22 cellular contexts compared by ENCODE assay signal in genomic region chr2:233847248-233847898, GRCh38. TPM values are rescaled to one million over a fixed set of nuclear protein-coding genes. Genes with fewer than 3 reads are reported as not detected.
DNase-seq lines count a peak whose midpoint lies in the region; ATAC-seq and TF ChIP-seq lines count a peak whose summit lies in the region.
"Had no signal": no experiment of that assay in that cellular context is flagged by ENCODE, and none has a peak within 500 bp of the region (broad histone marks: within the 10 kb centered on the region; RNA-seq: fewer than 3 reads in every experiment).

No MANE protein-coding gene starts in this region.

- H3K4me1 Mint-ChIP-seq in activated CD4-positive, alpha-beta T cell treated with anti-CD3 and anti-CD28 coated beads, Interleukin-2, amount 10 ng/mL, durations not matched to agents 7 days and 5 days = peaks cover 55% of the 10 kb centered on the region
- H3K4me1 Mint-ChIP-seq in activated CD4-positive, alpha-beta T cell treated with anti-CD3 and anti-CD28 coated beads for 36 hours = peaks cover 5% of the 10 kb centered on the region

- ATAC-seq in activated CD4-positive, alpha-beta T cell treated with anti-CD3 and anti-CD28 coated beads for 36 hours = no peak
- no peak for ATAC-seq in Panc1
- ATAC-seq in HG03469 (IDR thresholded peaks at IDR 0.05; ENCODE audit: unreplicated experiment) = no peak
- ATAC-seq in lower lobe of right lung = no peak

- WGBS in sigmoid colon, 2 donors = 98% methylated on average over 13 of the region's 13 CpGs

- H3K4me3 ChIP-seq in Panc1 (ENCODE audit: low read depth in 2 of 2, low read length in 2 of 2) = no peak overlapping the region
- H3K4me3 ChIP-seq in sigmoid colon = no peak overlapping the region
- H3K4me3 ChIP-seq in lower lobe of right lung = no peak overlapping the region

- BruUV-seq in Panc1 (replicated peaks; lab: Mats Ljungman, UMichigan) = no TSS peak

- no peaks in the 10 kb centered on the region for H3K27me3 ChIP-seq in Panc1 (ENCODE audit: control insufficient read depth, insufficient read depth, low read length)
- H3K27me3 ChIP-seq in sigmoid colon = peaks cover 0 to 12% (median 0%) of the 10 kb centered on the region in 3 donors
- H3K27me3 ChIP-seq in lower lobe of right lung (ENCODE audit: low read depth) = no peaks in the 10 kb centered on the region

- no peak overlapping the region for H3K4me3 Mint-ChIP-seq in activated CD4-positive, alpha-beta T cell treated with anti-CD3 and anti-CD28 coated beads, Interleukin-2, amount 10 ng/mL, durations not matched to agents 7 days and 5 days
- no peak overlapping the region for H3K4me3 Mint-ChIP-seq in activated CD4-positive, alpha-beta T cell treated with anti-CD3 and anti-CD28 coated beads for 36 hours
- H3K4me3 Mint-ChIP-seq: B cell had no signal

- in situ Hi-C loops in Panc1 (cut with HindIII; ENCODE audit: low pct_unique_long_range_greater_than_20kb, low sequenced_read_pairs) = no loop called here

- peaks cover 88% of the 10 kb centered on the region for H3K36me3 Mint-ChIP-seq in activated CD4-positive, alpha-beta T cell treated with anti-CD3 and anti-CD28 coated beads, Interleukin-2, amount 10 ng/mL, durations not matched to agents 7 days and 5 days (ENCODE audit: low read depth)
- peaks cover 94% of the 10 kb centered on the region for H3K36me3 Mint-ChIP-seq in activated CD4-positive, alpha-beta T cell treated with anti-CD3 and anti-CD28 coated beads for 36 hours (ENCODE audit: low read depth)
- H3K36me3 Mint-ChIP-seq: CD4-positive, CD25-positive, alpha-beta regulatory T cell had no signal

- peak overlapping the region; percentile 9 for H3K27ac Mint-ChIP-seq in activated CD4-positive, alpha-beta T cell treated with anti-CD3 and anti-CD28 coated beads, Interleukin-2, amount 10 ng/mL, durations not matched to agents 7 days and 5 days
- no peak overlapping the region for H3K27ac Mint-ChIP-seq in activated CD4-positive, alpha-beta T cell treated with anti-CD3 and anti-CD28 coated beads for 36 hours
- H3K27ac Mint-ChIP-seq: B cell had no signal

- DNase-seq in activated CD4-positive, alpha-beta T cell treated with anti-CD3 and anti-CD28 coated beads, Interleukin-2, amount 10 ng/mL, durations not matched to agents 7 days and 5 days = no peak
- DNase-seq in activated CD4-positive, alpha-beta T cell treated with anti-CD3 and anti-CD28 coated beads for 36 hours = no peak
- DNase-seq in Panc1 (ENCODE audit: low read depth, low spot score) (no peak), iPS-NIHi7 (ENCODE audit: extremely low spot score) (peak; percentile 9), sigmoid colon (peak; percentile 54), middle frontal gyrus (ENCODE audit: extremely low spot score, low spot score) (no peak), lower lobe of right lung (no peak)
- DNase-seq: CD4-positive, CD25-positive, alpha-beta regulatory T cell; COR-L47; EL; KBM-7; NCI-H1105 treated with DMSO at 0.1 percent for 48 hours; NCI-H1694; NCI-H2081 treated with DMSO at 0.1 percent for 48 hours; NCI-H510A treated with DMSO at 0.1 percent for 48 hours; NCI-H774; OCI-M1; RPMI8226; SIG-M5 had no signal

- TF ChIP-seq CTCF in Panc1 (IDR thresholded peaks at IDR 0.05) (no peak), sigmoid colon (IDR thresholded peaks at IDR 0.05) (no peak), lower lobe of right lung (IDR thresholded peaks at IDR 0.05) (no peak)

- no peak for TF ChIP-seq EP300 in sigmoid colon (IDR thresholded peaks at IDR 0.05)

- POLR2A ChIA-PET in activated CD4-positive, alpha-beta T cell treated with anti-CD3 and anti-CD28 coated beads, Interleukin-2, amount 10 ng/mL, durations not matched to agents 7 days and 5 days (lab: Charles Lee) = no interaction called here
- POLR2A ChIA-PET in activated CD4-positive, alpha-beta T cell treated with anti-CD3 and anti-CD28 coated beads for 36 hours (lab: Charles Lee) = interaction anchor here (0.9 kb wide), 1 partner anchor 8 kb away, joined by 4 read pairs; no protein-coding TSS in a partner anchor
- POLR2A ChIA-PET in Panc1 (lab: Charles Lee) = interaction anchor here (0.6 to 0.8 kb wide), 2 partner anchors 127 to 675 kb away, joined by 3 read pairs; no protein-coding TSS in a partner anchor

- intact Hi-C loops in activated CD4-positive, alpha-beta T cell treated with anti-CD3 and anti-CD28 coated beads for 36 hours (cut with DNase I, micrococcal nuclease) = no loop called here
- intact Hi-C loops in Panc1 (cut with micrococcal nuclease; ENCODE audit: unreplicated experiment) (no loop called here), sigmoid colon (cut with DNase I) (no loop called here), lower lobe of right lung (cut with DNase I) (no loop called here)

- H3K9me3 Mint-ChIP-seq in activated CD4-positive, alpha-beta T cell treated with anti-CD3 and anti-CD28 coated beads, Interleukin-2, amount 10 ng/mL, durations not matched to agents 7 days and 5 days = no peaks in the 10 kb centered on the region
- no peaks in the 10 kb centered on the region for H3K9me3 Mint-ChIP-seq in activated CD4-positive, alpha-beta T cell treated with anti-CD3 and anti-CD28 coated beads for 36 hours (ENCODE audit: low read depth)

- H3K27me3 Mint-ChIP-seq in activated CD4-positive, alpha-beta T cell treated with anti-CD3 and anti-CD28 coated beads, Interleukin-2, amount 10 ng/mL, durations not matched to agents 7 days and 5 days = no peaks in the 10 kb centered on the region
- H3K27me3 Mint-ChIP-seq in activated CD4-positive, alpha-beta T cell treated with anti-CD3 and anti-CD28 coated beads for 36 hours = no peaks in the 10 kb centered on the region
- H3K27me3 Mint-ChIP-seq: B cell; CD4-positive, CD25-positive, alpha-beta regulatory T cell had no signal

- no peak for TF ChIP-seq POLR2A in sigmoid colon (IDR thresholded peaks at IDR 0.05)

- H3K27ac ChIP-seq in Panc1 (ENCODE audit: low read length) (peak overlapping the region; percentile 45), sigmoid colon (no peak overlapping the region), lower lobe of right lung (no peak overlapping the region)
- H3K27ac ChIP-seq: 22Rv1 had no signal

- CTCF ChIA-PET in activated CD4-positive, alpha-beta T cell treated with anti-CD3 and anti-CD28 coated beads, Interleukin-2, amount 10 ng/mL, durations not matched to agents 7 days and 5 days (lab: Charles Lee) = interaction anchor here (1.2 to 1.7 kb wide), 4 partner anchors 9 to 17 kb away, joined by 3 to 9 read pairs (median 4); no protein-coding TSS in a partner anchor
- CTCF ChIA-PET in activated CD4-positive, alpha-beta T cell treated with anti-CD3 and anti-CD28 coated beads for 36 hours (lab: Charles Lee) = interaction anchor here (0.7 kb wide), 2 partner anchors 70 to 170 kb away, joined by 3 to 5 read pairs; no protein-coding TSS in a partner anchor
- CTCF ChIA-PET in Panc1 (lab: Charles Lee) = no interaction called here

- H3K4me1 ChIP-seq in Panc1 (ENCODE audit: control insufficient read depth, insufficient read depth, low read length) (peaks cover 16% of the 10 kb centered on the region), sigmoid colon (no peaks in the 10 kb centered on the region), lower lobe of right lung (no peaks in the 10 kb centered on the region)

- peaks cover 48% of the 10 kb centered on the region for H3K36me3 ChIP-seq in Panc1 (ENCODE audit: control insufficient read depth, insufficient read depth, low read length)
- H3K36me3 ChIP-seq in sigmoid colon = no peaks in the 10 kb centered on the region
- H3K36me3 ChIP-seq in lower lobe of right lung = no peaks in the 10 kb centered on the region

- H3K9me3 ChIP-seq in Panc1 (ENCODE audit: control insufficient read depth, insufficient read depth, low read depth, low read length) = no peaks in the 10 kb centered on the region
- H3K9me3 ChIP-seq in sigmoid colon = no peaks in the 10 kb centered on the region
- H3K9me3 ChIP-seq in lower lobe of right lung = no peaks in the 10 kb centered on the region

RNA-seq across cellular contexts. Expression of gene HJURP, which starts 7.0 kb away (rescaled TPM):
- total RNA-seq in activated CD4-positive, alpha-beta T cell treated with anti-CD3 and anti-CD28 coated beads, Interleukin-2, amount 10 ng/mL, durations not matched to agents 7 days and 5 days = 100 to 1,000 TPM; 139 to 141 TPM
- 100 to 1,000 TPM in 1 of 2 experiments, 10 to 100 TPM in 1; 94.6 to 111 TPM for total RNA-seq in activated CD4-positive, alpha-beta T cell treated with anti-CD3 and anti-CD28 coated beads for 36 hours
- total RNA-seq in Panc1 (2021; ENCODE audit: unreplicated experiment) = 87.0 TPM
- polyA plus RNA-seq in Panc1 (2012; ENCODE audit: insufficient read length) = 65.2 TPM
- total RNA-seq in sigmoid colon = 1 to 10 TPM in 2 of 4 donors, under 1 TPM in 2; 0.28 to 2.1 (median 1.0) TPM
- polyA plus RNA-seq in sigmoid colon = 1 to 10 TPM; 1.2 to 9.0 (median 3.0) TPM
- total RNA-seq in lower lobe of right lung = 1.5 TPM

Comparison
In these comparisons a context has a peak if more than half of its experiments do, and no peak if none do; other contexts are left out.
1. DNase-seq: peak in iPS-NIHi7 (single experiment) and sigmoid colon (single experiment); none in activated CD4-positive, alpha-beta T cell treated with anti-CD3 and anti-CD28 coated beads, Interleukin-2, amount 10 ng/mL, durations not matched to agents 7 days and 5 days (single experiment), activated CD4-positive, alpha-beta T cell treated with anti-CD3 and anti-CD28 coated beads for 36 hours (single experiment), Panc1 (single experiment), middle frontal gyrus (single experiment) and lower lobe of right lung (single experiment).
2. RNA of gene HJURP, which starts 7.0 kb away (total RNA-seq): 139 to 141 TPM in activated CD4-positive, alpha-beta T cell treated with anti-CD3 and anti-CD28 coated beads, Interleukin-2, amount 10 ng/mL, durations not matched to agents 7 days and 5 days, 94.6 to 111 TPM in activated CD4-positive, alpha-beta T cell treated with anti-CD3 and anti-CD28 coated beads for 36 hours and 87.0 TPM in Panc1 (single experiment); 1.5 TPM in lower lobe of right lung (single experiment) and 0.28 to 2.1 TPM in sigmoid colon; every median in the first group is over 10 times any median in the second.